8 cellular contexts compared by ENCODE assay signal in genomic region chr5:157516626-157517325, GRCh38. TPM values are rescaled to one million over a fixed set of nuclear protein-coding genes. Genes with fewer than 3 reads are reported as not detected.
DNase-seq lines count a peak whose midpoint lies in the region; ATAC-seq and TF ChIP-seq lines count a peak whose summit lies in the region.
"Had no signal": no experiment of that assay in that cellular context is flagged by ENCODE, and none has a peak within 500 bp of the region (broad histone marks: within the 10 kb centered on the region; RNA-seq: fewer than 3 reads in every experiment).

No MANE protein-coding gene starts in this region.

- H3K27ac Mint-ChIP-seq in IgD-negative memory B cell (peak overlapping the region; percentile 20 to 86 (median 82)), brain (peak overlapping the region in 4 of 5 experiments; percentile 14 to 95 (median 54))

- ATAC-seq in GM21390 (IDR thresholded peaks at IDR 0.05; ENCODE audit: unreplicated experiment) (no peak), HG02571 (IDR thresholded peaks at IDR 0.05; ENCODE audit: unreplicated experiment) (no peak), GM19463 (IDR thresholded peaks at IDR 0.05; ENCODE audit: unreplicated experiment) (no peak)

- DNase-seq in kidney epithelial cell (ENCODE audit: low read depth) (peak; percentile 79), suprapubic skin (ENCODE audit: low spot score in 2 of 2) (no peak)
- DNase-seq: activated CD4-positive, CD25-positive, alpha-beta regulatory T cell had no signal

- no peak overlapping the region for H3K4me3 ChIP-seq in kidney epithelial cell (ENCODE audit: low read depth, low read length)
- H3K4me3 ChIP-seq in suprapubic skin: no peak overlapping the region

- H3K27ac ChIP-seq in suprapubic skin: peak overlapping the region; percentile 22

- H3K4me3 Mint-ChIP-seq in IgD-negative memory B cell: no peak overlapping the region
- H3K4me3 Mint-ChIP-seq in brain: peak overlapping the region in 1 of 5 experiments; percentile 52

- TF ChIP-seq CTCF in brain (conservative IDR thresholded peaks at IDR 0.05): no peak
- no peak for TF ChIP-seq CTCF in kidney epithelial cell (IDR thresholded peaks at IDR 0.05; ENCODE audit: insufficient read depth, low read length, poor library complexity, severe bottlenecking)
- TF ChIP-seq CTCF in suprapubic skin (IDR thresholded peaks at IDR 0.05): no peak

- H3K36me3 ChIP-seq in kidney epithelial cell (ENCODE audit: control insufficient read depth, insufficient read depth, low read length) (peaks cover 1% of the 10 kb centered on the region), suprapubic skin (no peaks in the 10 kb centered on the region)

- H3K27me3 ChIP-seq in kidney epithelial cell (ENCODE audit: control insufficient read depth, insufficient read depth, low read length) (no peaks in the 10 kb centered on the region), suprapubic skin (no peaks in the 10 kb centered on the region)

- H3K4me1 ChIP-seq in suprapubic skin: peaks cover 13% of the 10 kb centered on the region

- H3K36me3 Mint-ChIP-seq in IgD-negative memory B cell (peaks cover 10% of the 10 kb centered on the region), brain (peaks cover 36% of the 10 kb centered on the region)

- TF ChIP-seq POLR2A in suprapubic skin (IDR thresholded peaks at IDR 0.05): no peak

- TF ChIP-seq EP300 in suprapubic skin (IDR thresholded peaks at IDR 0.05): no peak

- H3K9me3 Mint-ChIP-seq in IgD-negative memory B cell (peaks cover 0 to 2% (median 0%) of the 10 kb centered on the region in 3 donors), brain (no peaks in the 10 kb centered on the region)

- no peaks in the 10 kb centered on the region for H3K9me3 ChIP-seq in suprapubic skin

- no peaks in the 10 kb centered on the region for H3K27me3 Mint-ChIP-seq in IgD-negative memory B cell
- no peaks in the 10 kb centered on the region for H3K27me3 Mint-ChIP-seq in brain

- H3K4me1 Mint-ChIP-seq in IgD-negative memory B cell (peaks cover 22 to 35% (median 34%) of the 10 kb centered on the region in 3 donors), brain (peaks cover 35% of the 10 kb centered on the region)

- WGBS in suprapubic skin: 76% methylated on average over 5 of the region's 5 CpGs

RNA-seq across cellular contexts. Expression of gene NIPAL4, which starts 56.8 kb away (rescaled TPM):
- polyA plus RNA-seq in IgD-negative memory B cell (2.2 TPM), brain (ENCODE audit: insufficient read depth, low read depth, low replicate concordance) (4.3 TPM)
- total RNA-seq in kidney epithelial cell (22.7 and 30.5 TPM in 2 replicates), suprapubic skin (100 to 1,000 TPM in 2 of 4 donors, 10 to 100 TPM in 2; 45.8 to 111 (median 86.6) TPM)

RNA-seq across cellular contexts. Expression of gene ADAM19, which starts 58.8 kb away (rescaled TPM):
- polyA plus RNA-seq in IgD-negative memory B cell (45.1 TPM), brain (ENCODE audit: insufficient read depth, low read depth, low replicate concordance) (2.9 TPM)
- total RNA-seq in kidney epithelial cell (61.0 and 75.2 TPM in 2 replicates), suprapubic skin (1 to 10 TPM in 3 of 4 donors, under 1 TPM in 1; 0.42 to 2.6 (median 1.3) TPM)

Comparison
In these comparisons a context has a peak if more than half of its experiments do, and no peak if none do; other contexts are left out.
1. RNA of gene ADAM19, which starts 58.8 kb away (total RNA-seq): 61.0 to 75.2 TPM in kidney epithelial cell; 0.42 to 2.6 TPM in suprapubic skin; every median in the first group is over 10 times any median in the second.